Comparison of ENCODE assay signal across 29 cellular contexts in genomic region chr16:72983728-72984350, GRCh38.
A peak's percentile ranks its signal among the peaks of the same experiment; 100 is the strongest.
DNase-seq lines count a peak whose midpoint lies in the region; ATAC-seq and TF ChIP-seq lines count a peak whose summit lies in the region.
"Had no signal": no experiment of that assay in that cellular context is flagged by ENCODE, and none has a peak within 500 bp of the region (broad histone marks: within the 10 kb centered on the region; RNA-seq: fewer than 3 reads in every experiment).

No MANE protein-coding gene starts in this region.

- H3K4me1 Mint-ChIP-seq in CD4-positive, alpha-beta memory T cell: no peaks in the 10 kb centered on the region
- peaks cover 32% of the 10 kb centered on the region for H3K4me1 Mint-ChIP-seq in neural progenitor cell
- H3K4me1 Mint-ChIP-seq: CD4-positive, CD25-positive, alpha-beta regulatory T cell; T-cell had no signal

- no peak overlapping the region for H4K8ac ChIP-seq in mesenchymal stem cell (ENCODE audit: low read length)

- no peak overlapping the region for H2BK12ac ChIP-seq in mesenchymal stem cell (ENCODE audit: low read length in 2 of 2)

- H3F3A ChIP-seq in MM.1S (ENCODE audit: insufficient read depth, low read length) (no peaks in the 10 kb centered on the region), neural progenitor cell (ENCODE audit: low read depth) (no peaks in the 10 kb centered on the region)

- H3K4me1 ChIP-seq in MM.1S (ENCODE audit: low read length) (no peaks in the 10 kb centered on the region), mesenchymal stem cell (ENCODE audit: control insufficient read depth, insufficient read depth, low read depth, low read length) (peaks cover 2% of the 10 kb centered on the region), sigmoid colon (peaks cover 0 to 85% (median 65%) of the 10 kb centered on the region in 4 donors), body of pancreas (peaks cover 41% of the 10 kb centered on the region), neural progenitor cell (peaks cover 4% of the 10 kb centered on the region)
- no peaks in the 10 kb centered on the region for H3K4me1 ChIP-seq in CD4-positive, alpha-beta memory T cell (ENCODE audit: insufficient read depth, low read length)

- H2AK5ac ChIP-seq in mesenchymal stem cell (ENCODE audit: low read length, severe bottlenecking): no peak overlapping the region

- H3K36me3 Mint-ChIP-seq in CD4-positive, alpha-beta memory T cell: no peaks in the 10 kb centered on the region
- H3K36me3 Mint-ChIP-seq in neural progenitor cell: peaks cover 19% of the 10 kb centered on the region
- H3K36me3 Mint-ChIP-seq: CD4-positive, CD25-positive, alpha-beta regulatory T cell; immature natural killer cell; stimulated activated memory B cell treated with anti-CD40 and anti-IgM and Interleukin-4, amounts not matched to agents 10 μg/mL and 1 μg/mL and 100 μg/mL, for 72 hours; T-cell had no signal

- 96% methylated on average over 2 of the region's 2 CpGs for WGBS in mesenchymal stem cell
- 62 to 78% methylated on average over 2 of the region's 2 CpGs for WGBS in sigmoid colon, 2 donors
- 21 to 61% methylated on average over 1 to 2 of the region's 2 CpGs for WGBS in body of pancreas, 2 donors

- peak overlapping the region; percentile 55 for H4K91ac ChIP-seq in mesenchymal stem cell (ENCODE audit: low read length)

- H3K9ac ChIP-seq in MM.1S (ENCODE audit: low read length): no peak overlapping the region
- no peak overlapping the region for H3K9ac ChIP-seq in mesenchymal stem cell (ENCODE audit: low read length)
- H3K9ac ChIP-seq in neural progenitor cell: no peak overlapping the region
- H3K9ac ChIP-seq: GM23248, KMS-11 had no signal

- no peaks in the 10 kb centered on the region for H3K36me3 ChIP-seq in MM.1S (replicated peaks; ENCODE audit: insufficient read depth, low read length)
- H3K36me3 ChIP-seq in mesenchymal stem cell (ENCODE audit: control insufficient read depth in 1 of 2, insufficient read depth in 2 of 2, low read depth in 1 of 2, low read length in 2 of 2): no peaks in the 10 kb centered on the region
- no peaks in the 10 kb centered on the region for H3K36me3 ChIP-seq in sigmoid colon
- H3K36me3 ChIP-seq in body of pancreas (replicated peaks in 1 of 2; ENCODE audit: insufficient read depth in 1 of 2, low read depth in 2 of 2): no peaks in the 10 kb centered on the region
- no peaks in the 10 kb centered on the region for H3K36me3 ChIP-seq in CD4-positive, alpha-beta memory T cell (ENCODE audit: insufficient read depth, low read length)
- no peaks in the 10 kb centered on the region for H3K36me3 ChIP-seq in neural progenitor cell
- H3K36me3 ChIP-seq: SJSA1, spleen had no signal

- H3K4ac ChIP-seq in mesenchymal stem cell (ENCODE audit: low read depth in 1 of 2, low read length in 2 of 2): no peak overlapping the region

- no peak for TF ChIP-seq EP300 in sigmoid colon (IDR thresholded peaks at IDR 0.05)

- no peak overlapping the region for H3K4me2 ChIP-seq in MM.1S (ENCODE audit: low read depth, low read length)
- H3K4me2 ChIP-seq in mesenchymal stem cell (ENCODE audit: low read length, poor library complexity, severe bottlenecking): no peak overlapping the region
- H3K4me2 ChIP-seq in neural progenitor cell: no peak overlapping the region
- H3K4me2 ChIP-seq: KMS-11 had no signal

- no peak for TF ChIP-seq POLR2A in sigmoid colon (IDR thresholded peaks at IDR 0.05)
- no peak for TF ChIP-seq POLR2A in body of pancreas (IDR thresholded peaks at IDR 0.05)

- DNase-seq in MM.1S (peak; percentile 8), mesenchymal stem cell (no peak), sigmoid colon (peak; percentile 57), body of pancreas (no peak), neural progenitor cell (ENCODE audit: low spot score) (no peak), islet precursor cell (no peak)
- DNase-seq in CD4-positive, alpha-beta memory T cell: no peak
- DNase-seq: activated CD4-positive, CD25-positive, alpha-beta regulatory T cell treated with anti-CD3 and anti-CD28 coated beads, Interleukin-2, amount 50 U/mL, for 72 hours; CD4-positive, CD25-positive, alpha-beta regulatory T cell; DMS153; effector memory CD4-positive, alpha-beta T cell; foreskin melanocyte; GDM1; GM23248; hippocampal formation; immature natural killer cell; MV-4-11; NCI-H187; NCI-H2227 treated with DMSO at 0.1 percent for 48 hours; spleen; stimulated activated CD4-positive, alpha-beta T cell treated with anti-CD3 and anti-CD28 coated beads, Interleukin-4, amount 100 ng/mL, for 1 hour; T-cell; testis had no signal

- H3K9me3 ChIP-seq in MM.1S (replicated peaks; ENCODE audit: insufficient read depth, low read length): no peaks in the 10 kb centered on the region
- H3K9me3 ChIP-seq in mesenchymal stem cell (ENCODE audit: control insufficient read depth, low read length): no peaks in the 10 kb centered on the region
- no peaks in the 10 kb centered on the region for H3K9me3 ChIP-seq in sigmoid colon
- no peaks in the 10 kb centered on the region for H3K9me3 ChIP-seq in body of pancreas
- H3K9me3 ChIP-seq in CD4-positive, alpha-beta memory T cell (ENCODE audit: control insufficient read depth in 1 of 2, low read length in 2 of 2): no peaks in the 10 kb centered on the region
- H3K9me3 ChIP-seq in neural progenitor cell (ENCODE audit: low read depth): no peaks in the 10 kb centered on the region
- H3K9me3 ChIP-seq: SJSA1, spleen, testis had no signal

- H4K20me1 ChIP-seq in MM.1S (ENCODE audit: insufficient read depth, low read length) (no peaks in the 10 kb centered on the region), neural progenitor cell (ENCODE audit: low read depth) (no peaks in the 10 kb centered on the region)

- no peak overlapping the region for H3K4me3 Mint-ChIP-seq in CD4-positive, alpha-beta memory T cell
- H3K4me3 Mint-ChIP-seq in neural progenitor cell: no peak overlapping the region
- H3K4me3 Mint-ChIP-seq: brain; CD4-positive, CD25-positive, alpha-beta regulatory T cell; immature natural killer cell; stimulated activated memory B cell treated with anti-CD40 and anti-IgM and Interleukin-4, amounts not matched to agents 10 μg/mL and 1 μg/mL and 100 μg/mL, for 72 hours; T-cell had no signal

- H3K14ac ChIP-seq in mesenchymal stem cell (ENCODE audit: low read length in 2 of 2): no peak overlapping the region

- peaks cover 53% of the 10 kb centered on the region for H3K79me1 ChIP-seq in mesenchymal stem cell (replicated peaks; ENCODE audit: low read length, poor library complexity, severe bottlenecking)

- TF ChIP-seq CTCF in C4-2B (conservative IDR thresholded peaks at IDR 0.05): no peak
- TF ChIP-seq CTCF in MM.1S (IDR thresholded peaks at IDR 0.05; ENCODE audit: low read length): no peak
- no peak for TF ChIP-seq CTCF in sigmoid colon (IDR thresholded peaks at IDR 0.05)
- TF ChIP-seq CTCF in body of pancreas (IDR thresholded peaks at IDR 0.05): no peak
- TF ChIP-seq CTCF in neural progenitor cell (IDR thresholded peaks at IDR 0.05): no peak

- POLR2A ChIA-PET in CD4-positive, alpha-beta memory T cell (lab: Charles Lee; ENCODE audit: partially characterized antibody): no interaction called here

- H3K79me2 ChIP-seq in MM.1S (ENCODE audit: low read length) (no peaks in the 10 kb centered on the region), neural progenitor cell (ENCODE audit: low read depth) (no peaks in the 10 kb centered on the region)

- intact Hi-C loops in sigmoid colon (cut with DNase I) (no loop called here), body of pancreas (cut with DNase I) (no loop called here)
- intact Hi-C loops in CD4-positive, alpha-beta memory T cell (cut with micrococcal nuclease): no loop called here

- H3K27me3 Mint-ChIP-seq in CD4-positive, alpha-beta memory T cell: peaks cover 0 to 1% of the 10 kb centered on the region in 2 donors
- H3K27me3 Mint-ChIP-seq in neural progenitor cell (ENCODE audit: insufficient read depth, low read depth): peaks cover 3% of the 10 kb centered on the region
- H3K27me3 Mint-ChIP-seq: brain; CD4-positive, CD25-positive, alpha-beta regulatory T cell; stimulated activated memory B cell treated with anti-CD40 and anti-IgM and Interleukin-4, amounts not matched to agents 10 μg/mL and 1 μg/mL and 100 μg/mL, for 72 hours; T-cell had no signal

- no peaks in the 10 kb centered on the region for H3K9me2 ChIP-seq in MM.1S (replicated peaks; ENCODE audit: insufficient read depth, low read length)

- H3K4me3 ChIP-seq in MM.1S (ENCODE audit: low read length) (no peak overlapping the region), mesenchymal stem cell (ENCODE audit: insufficient read depth in 1 of 2, low read depth in 1 of 2, low read length in 2 of 2) (no peak overlapping the region), sigmoid colon (no peak overlapping the region), body of pancreas (no peak overlapping the region), neural progenitor cell (no peak overlapping the region)
- H3K4me3 ChIP-seq in CD4-positive, alpha-beta memory T cell (ENCODE audit: low read length in 2 of 2): no peak overlapping the region
- H3K4me3 ChIP-seq: GM23248, SJSA1, spleen, testis had no signal

- H3K27ac ChIP-seq in C4-2B (peak overlapping the region; percentile 90), MM.1S (ENCODE audit: low read length) (no peak overlapping the region), mesenchymal stem cell (ENCODE audit: low read length, poor library complexity, severe bottlenecking) (no peak overlapping the region), sigmoid colon (peak overlapping the region in 3 of 4 donors; percentile 17 to 91 (median 87)), body of pancreas (no peak overlapping the region), neural progenitor cell (no peak overlapping the region)
- H3K27ac ChIP-seq in CD4-positive, alpha-beta memory T cell (ENCODE audit: low read depth, low read length): no peak overlapping the region
- H3K27ac ChIP-seq: GM23248, KMS-11, SJSA1, spleen had no signal

- no peak overlapping the region for H2AFZ ChIP-seq in MM.1S (ENCODE audit: low read length)
- no peak overlapping the region for H2AFZ ChIP-seq in mesenchymal stem cell (ENCODE audit: low read depth, low read length)
- H2AFZ ChIP-seq in neural progenitor cell (replicated peaks): no peak overlapping the region
- H2AFZ ChIP-seq: GM23248 had no signal

- H3K27me3 ChIP-seq in MM.1S (replicated peaks; ENCODE audit: insufficient read depth, low read length) (no peaks in the 10 kb centered on the region), mesenchymal stem cell (ENCODE audit: control insufficient read depth in 1 of 2, insufficient read depth in 1 of 2, low read length in 2 of 2) (no peaks in the 10 kb centered on the region), sigmoid colon (no peaks in the 10 kb centered on the region), body of pancreas (no peaks in the 10 kb centered on the region), neural progenitor cell (no peaks in the 10 kb centered on the region)
- no peaks in the 10 kb centered on the region for H3K27me3 ChIP-seq in CD4-positive, alpha-beta memory T cell (ENCODE audit: insufficient read depth, low read length)
- H3K27me3 ChIP-seq: SJSA1, spleen, testis had no signal

- no peak overlapping the region for H2BK120ac ChIP-seq in mesenchymal stem cell (ENCODE audit: low read depth, low read length)

- H2BK15ac ChIP-seq in mesenchymal stem cell (ENCODE audit: low read depth, poor library complexity, severe bottlenecking): no peak overlapping the region

- H3K23ac ChIP-seq in mesenchymal stem cell (ENCODE audit: low read length in 2 of 2): no peak overlapping the region

- H3K27ac Mint-ChIP-seq in CD4-positive, alpha-beta memory T cell: no peak overlapping the region
- H3K27ac Mint-ChIP-seq in neural progenitor cell: no peak overlapping the region
- H3K27ac Mint-ChIP-seq: CD4-positive, CD25-positive, alpha-beta regulatory T cell; immature natural killer cell; stimulated activated memory B cell treated with anti-CD40 and anti-IgM and Interleukin-4, amounts not matched to agents 10 μg/mL and 1 μg/mL and 100 μg/mL, for 72 hours; T-cell had no signal

- H3K9me3 Mint-ChIP-seq in CD4-positive, alpha-beta memory T cell: peaks cover 0 to 4% (median 0%) of the 10 kb centered on the region in 8 donors
- peaks cover 10% of the 10 kb centered on the region for H3K9me3 Mint-ChIP-seq in neural progenitor cell
- H3K9me3 Mint-ChIP-seq: immature natural killer cell; stimulated activated memory B cell treated with anti-CD40 and anti-IgM and Interleukin-4, amounts not matched to agents 10 μg/mL and 1 μg/mL and 100 μg/mL, for 72 hours; T-cell had no signal

- no peak overlapping the region for H2BK5ac ChIP-seq in mesenchymal stem cell (ENCODE audit: low read depth, low read length, poor library complexity, severe bottlenecking)

- no peak for ATAC-seq in body of pancreas
- ATAC-seq: left lobe of liver; stimulated activated memory B cell treated with anti-CD40 and anti-IgM and Interleukin-4, amounts not matched to agents 10 μg/mL and 1 μg/mL and 100 μg/mL, for 72 hours; T-cell had no signal

- CTCF ChIA-PET in CD4-positive, alpha-beta memory T cell (lab: Charles Lee; ENCODE audit: partially characterized antibody): no interaction called here

- no peak overlapping the region for H3K18ac ChIP-seq in mesenchymal stem cell (ENCODE audit: low read depth in 1 of 2, low read length in 2 of 2)

Comparison
In these comparisons a context has a peak if more than half of its experiments do, and no peak if none do; other contexts are left out.
1. H3K27ac ChIP-seq: peak in C4-2B (single experiment) and sigmoid colon (3 of 4); none in MM.1S (single experiment), mesenchymal stem cell (single experiment), body of pancreas (0 of 4), CD4-positive, alpha-beta memory T cell (single experiment) and neural progenitor cell (single experiment).
2. DNase-seq: peak in MM.1S (single experiment) and sigmoid colon (single experiment); none in mesenchymal stem cell (single experiment), body of pancreas (0 of 4), CD4-positive, alpha-beta memory T cell (0 of 5), neural progenitor cell (single experiment) and islet precursor cell (single experiment).